ENCODE assay signal across 20 cellular contexts in the genomic region with DNA sequence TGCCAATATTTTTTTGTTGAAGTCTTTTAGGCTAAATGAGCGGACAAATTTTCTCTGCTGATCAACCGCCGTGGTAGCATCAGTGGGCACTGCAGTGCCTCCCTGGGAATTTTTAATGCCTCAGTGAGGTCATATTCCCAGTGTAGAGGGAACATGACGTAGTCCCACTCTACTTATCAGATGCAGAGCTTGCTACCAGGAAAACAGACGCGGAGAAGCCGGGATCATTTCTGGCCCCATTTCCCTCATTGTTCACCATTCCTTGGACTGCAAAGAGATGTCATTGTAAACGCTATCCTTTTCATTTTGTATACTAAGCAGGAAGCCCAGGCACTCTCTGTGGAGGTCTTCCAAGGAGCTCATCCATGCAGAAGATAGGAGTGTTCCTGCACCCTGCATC.
A peak's percentile ranks its signal among the peaks of the same experiment; 100 is the strongest.
DNase-seq lines count a peak whose midpoint lies in the region; ATAC-seq and TF ChIP-seq lines count a peak whose summit lies in the region.
"Had no signal": no experiment of that assay in that cellular context is flagged by ENCODE, and none has a peak within 500 bp of the region (broad histone marks: within the 10 kb centered on the region; RNA-seq: fewer than 3 reads in every experiment).

No MANE protein-coding gene starts in this region.

- peak; percentile 16 for ATAC-seq in Right ventricle myocardium superior (ENCODE audit: poor library complexity)
- ATAC-seq in left cardiac atrium, result no peak
- no peak for ATAC-seq in HG02623 (IDR thresholded peaks at IDR 0.05; ENCODE audit: unreplicated experiment)
- ATAC-seq: lower lobe of right lung had no signal

- H3K4me3 Mint-ChIP-seq in neural crest cell, result no peak overlapping the region
- H3K4me3 Mint-ChIP-seq: dendritic cell treated with granulocyte-macrophage colony-stimulating factor and Interleukin-4, amounts not matched to agents 40 ng/mL and 50 ng/mL, for 4 days; naive B cell had no signal

- H3K27me3 ChIP-seq in uterus, result no peaks in the 10 kb centered on the region
- H3K27me3 ChIP-seq: brain microvascular endothelial cell had no signal

- H3K4me3 ChIP-seq in fibroblast of pulmonary artery (replicated peaks; ENCODE audit: low read depth, low read length) (no peak overlapping the region), uterus (no peak overlapping the region)
- H3K4me3 ChIP-seq: lower lobe of right lung, skin epidermis had no signal

- H3K36me3 Mint-ChIP-seq in neural crest cell (ENCODE audit: low read depth), result peaks cover 17% of the 10 kb centered on the region

- no peak for DNase-seq in Right ventricle myocardium superior
- DNase-seq in left cardiac atrium, result no peak
- peak; percentile 50 for DNase-seq in fibroblast of pulmonary artery (ENCODE audit: low read depth)
- DNase-seq in neural crest cell (ENCODE audit: low read depth, low spot score), result no peak
- no peak for DNase-seq in uterus
- DNase-seq in NCI-H2227 treated with DMSO at 0.1 percent for 48 hours (lab: John Stamatoyannopoulos, UW), result no peak
- no peak for DNase-seq in AG20443 (ENCODE audit: low spot score)
- DNase-seq: activated CD4-positive, alpha-beta T cell treated with anti-CD3 and anti-CD28 coated beads for 4 hours; activated CD8-positive, alpha-beta memory T cell treated with anti-CD3 and anti-CD28 coated beads, Interleukin-2, amount 50 U/mL, for 4 hours; activated effector memory CD4-positive, alpha-beta T cell treated with Interleukin-2 at 50 U/mL for 16 hours; brain microvascular endothelial cell; lower lobe of right lung; naive B cell; NCI-H1092 treated with DMSO at 0.1 percent for 48 hours; NCI-H510A treated with DMSO at 0.1 percent for 48 hours; stimulated activated CD4-positive, alpha-beta T cell treated with anti-CD3 and anti-CD28 coated beads, Interleukin-4, amount 100 ng/mL, for 1 hour; SW 1271 had no signal

- peak overlapping the region; percentile 11 to 72 for H3K27ac ChIP-seq in uterus
- H3K27ac ChIP-seq: brain microvascular endothelial cell had no signal

- peaks cover 0 to 12% of the 10 kb centered on the region in 2 donors for H3K4me1 ChIP-seq in uterus

- H3K36me3 ChIP-seq in uterus, result no peaks in the 10 kb centered on the region
- H3K36me3 ChIP-seq: brain microvascular endothelial cell had no signal

- TF ChIP-seq CTCF in fibroblast of pulmonary artery (IDR thresholded peaks at IDR 0.05; ENCODE audit: low read length, missing control alignments) (no peak), neural crest cell (conservative IDR thresholded peaks at IDR 0.05) (no peak), uterus (IDR thresholded peaks at IDR 0.05) (no peak)

- no peak for TF ChIP-seq POLR2A in uterus (IDR thresholded peaks at IDR 0.05)

- peak overlapping the region; percentile 27 for H3K27ac Mint-ChIP-seq in neural crest cell (ENCODE audit: unreplicated experiment)
- H3K27ac Mint-ChIP-seq: dendritic cell treated with granulocyte-macrophage colony-stimulating factor and Interleukin-4, amounts not matched to agents 40 ng/mL and 50 ng/mL, for 4 days had no signal

- H3K9me3 ChIP-seq in uterus, result no peaks in the 10 kb centered on the region
- H3K9me3 ChIP-seq: lower lobe of right lung had no signal

- H3K9me3 Mint-ChIP-seq in neural crest cell, result no peaks in the 10 kb centered on the region

- peaks cover 43% of the 10 kb centered on the region for H3K4me1 Mint-ChIP-seq in neural crest cell

- intact Hi-C loops in Right ventricle myocardium superior (cut with DNase I) (no loop called here), left cardiac atrium (cut with DNase I) (no loop called here), uterus (cut with DNase I; ENCODE audit: low total_unique reads) (no loop called here)

- no peaks in the 10 kb centered on the region for H3K27me3 Mint-ChIP-seq in neural crest cell (ENCODE audit: low read depth)
- H3K27me3 Mint-ChIP-seq: naive B cell had no signal
